In the genomic region with DNA sequence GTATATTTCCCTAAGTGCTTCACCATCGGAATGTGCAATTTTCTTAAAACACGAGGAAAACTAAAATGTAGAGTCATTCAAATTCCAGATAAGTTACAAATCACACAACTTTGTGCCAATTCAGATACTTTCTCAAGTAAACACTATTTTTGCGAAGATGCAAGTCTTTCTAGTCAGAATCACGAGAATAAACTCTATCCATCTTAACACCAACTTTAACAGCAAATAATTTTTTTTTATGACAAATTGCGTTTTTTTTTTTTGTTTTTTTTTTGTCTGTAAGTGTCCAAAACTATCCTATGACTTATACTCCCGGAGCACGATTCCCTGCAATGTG, we compare ENCODE assay signal across 8 cellular contexts. TPM values are rescaled to one million over a fixed set of nuclear protein-coding genes. Genes with fewer than 3 reads are reported as not detected.
A peak's percentile ranks its signal among the peaks of the same experiment; 100 is the strongest.
DNase-seq lines count a peak whose midpoint lies in the region; ATAC-seq, FAIRE-seq and TF ChIP-seq lines count a peak whose summit lies in the region.

No MANE protein-coding gene starts in this region.

- WGBS in SK-N-SH (ENCODE audit: low lambda C conversion rate) = 2% methylated on average over 7 of the region's 7 CpGs

- in situ Hi-C loops in GM13976 (cut with MboI; ENCODE audit: low sequenced_read_pairs, unreplicated experiment) = loop anchor here (10.0 kb wide), 2 partner anchors 264 to 676 kb away; no protein-coding TSS in a partner anchor

- H3K9me3 ChIP-seq in SK-N-SH = no peaks in the 10 kb centered on the region

- peak overlapping the region; percentile 96 for H3K27ac Mint-ChIP-seq in activated naive CD8-positive, alpha-beta T cell treated with anti-CD3 and anti-CD28 coated beads, Interleukin-2, amount 10 ng/mL, durations not matched to agents 7 days and 5 days

- TF ChIP-seq POLR2A in GM12891 (IDR thresholded peaks at IDR 0.05; ENCODE audit: low read depth, low read length) = no peak

- peak overlapping the region; percentile 84 for H3K9ac ChIP-seq in SK-N-SH

- peak overlapping the region; percentile 97 for H3K4me3 Mint-ChIP-seq in activated naive CD8-positive, alpha-beta T cell treated with anti-CD3 and anti-CD28 coated beads, Interleukin-2, amount 10 ng/mL, durations not matched to agents 7 days and 5 days

- H3K4me2 ChIP-seq in SK-N-SH = peak overlapping the region; percentile 87

- peaks cover 13% of the 10 kb centered on the region for H4K20me1 ChIP-seq in SK-N-SH (ENCODE audit: insufficient read depth)

- H3K4me1 Mint-ChIP-seq in activated naive CD8-positive, alpha-beta T cell treated with anti-CD3 and anti-CD28 coated beads, Interleukin-2, amount 10 ng/mL, durations not matched to agents 7 days and 5 days = peaks cover 43% of the 10 kb centered on the region

- H3K9me2 ChIP-seq in SK-N-SH = no peaks in the 10 kb centered on the region

- CTCF ChIA-PET in SK-N-SH (lab: Yijun Ruan, JAX) = interaction anchor here (4.0 to 6.4 kb wide), 2 partner anchors 262 to 361 kb away, joined by 85 to 127 read pairs; no protein-coding TSS in a partner anchor

- TF ChIP-seq RAD21 in SK-N-SH (IDR thresholded peaks at IDR 0.05; ENCODE audit: low read length) = no peak

- no peak for ATAC-seq in SK-N-SH treated with all-trans-retinoic acid at 6 μM for 48 hours
- ATAC-seq in activated naive CD8-positive, alpha-beta T cell treated with anti-CD3 and anti-CD28 coated beads, Interleukin-2, amount 10 ng/mL, durations not matched to agents 7 days and 5 days (ENCODE audit: low read depth) = no peak

- POLR2A ChIA-PET in SK-N-SH (lab: Yijun Ruan, JAX) = interaction anchor here (0.6 to 2.4 kb wide), 2 partner anchors 359 to 1017 kb away, joined by 3 to 33 read pairs; no protein-coding TSS in a partner anchor
- POLR2A ChIA-PET in activated naive CD8-positive, alpha-beta T cell treated with anti-CD3 and anti-CD28 coated beads, Interleukin-2, amount 10 ng/mL, durations not matched to agents 7 days and 5 days (lab: Charles Lee) = interaction anchor here (3.2 kb wide), 2 partner anchors 111 to 555 kb away, joined by 61 to 76 read pairs; a partner anchor contains a TSS

- no peaks in the 10 kb centered on the region for H3K9me3 Mint-ChIP-seq in activated naive CD8-positive, alpha-beta T cell treated with anti-CD3 and anti-CD28 coated beads, Interleukin-2, amount 10 ng/mL, durations not matched to agents 7 days and 5 days

- peaks cover 2% of the 10 kb centered on the region for H3K36me3 Mint-ChIP-seq in activated naive CD8-positive, alpha-beta T cell treated with anti-CD3 and anti-CD28 coated beads, Interleukin-2, amount 10 ng/mL, durations not matched to agents 7 days and 5 days

- peaks cover 17 to 24% of the 10 kb centered on the region in 2 experiments; a peak in 3 of 4 replicates for H3K4me1 ChIP-seq in SK-N-SH (ENCODE audit: control insufficient read depth in 1 of 2, insufficient read depth in 2 of 2, low read depth in 1 of 2, low read length in 1 of 2)

- H3K36me3 ChIP-seq in SK-N-SH (replicated peaks in 1 of 2; ENCODE audit: control insufficient read depth in 1 of 2, insufficient read depth in 2 of 2, low read length in 1 of 2) = no peaks in the 10 kb centered on the region

- H3K79me2 ChIP-seq in SK-N-SH (ENCODE audit: insufficient read depth) = peaks cover 59% of the 10 kb centered on the region

- H3K27me3 Mint-ChIP-seq in activated naive CD8-positive, alpha-beta T cell treated with anti-CD3 and anti-CD28 coated beads, Interleukin-2, amount 10 ng/mL, durations not matched to agents 7 days and 5 days = no peaks in the 10 kb centered on the region

- TF ChIP-seq CTCF in SK-N-SH (IDR thresholded peaks at IDR 0.05) (no peak), GM13976 (IDR thresholded peaks at IDR 0.05; ENCODE audit: borderline replicate concordance, control extremely low read depth, extremely low read depth, insufficient read depth, missing control alignments) (no peak)

- H3K4me3 ChIP-seq in SK-N-SH (ENCODE audit: low read depth in 2 of 2, low read length in 1 of 2) = peak overlapping the region; percentile 62 to 63

- H3K27me3 ChIP-seq in SK-N-SH (ENCODE audit: insufficient read depth) = no peaks in the 10 kb centered on the region

- no peak for FAIRE-seq in GM12891 (lab: Jason Lieb, UNC)

- no peak for TF ChIP-seq EP300 in SK-N-SH (IDR thresholded peaks at IDR 0.05; ENCODE audit: borderline replicate concordance in 1 of 2, low read depth in 1 of 2, low read length in 1 of 2)

- peaks cover 24% of the 10 kb centered on the region for H3F3A ChIP-seq in SK-N-SH (replicated peaks; ENCODE audit: insufficient read depth)

- no peak overlapping the region for H2AFZ ChIP-seq in SK-N-SH (ENCODE audit: low read depth)

- no peak for DNase-seq in SK-N-SH
- DNase-seq in activated naive CD8-positive, alpha-beta T cell treated with anti-CD3 and anti-CD28 coated beads, Interleukin-2, amount 10 ng/mL, durations not matched to agents 7 days and 5 days = no peak
- peak; percentile 47 for DNase-seq in inferior parietal cortex (ENCODE audit: extremely low spot score)
- DNase-seq in substantia nigra (lab: John Stamatoyannopoulos, UW) = no peak
- no peak for DNase-seq in GM13976 (ENCODE audit: low spot score)
- DNase-seq in GM12891 (ENCODE audit: insufficient read length, low spot score) = no peak
- DNase-seq in activated CD4-positive, alpha-beta T cell treated with anti-CD3 and anti-CD28 coated beads for 48 hours = no peak

- H3K27ac ChIP-seq in SK-N-SH (ENCODE audit: low read depth in 2 of 2, low read length in 1 of 2) (peak overlapping the region; percentile 95 to 98), substantia nigra (ENCODE audit: low read depth, low read length, poor library complexity, severe bottlenecking) (peak overlapping the region; percentile 98)

TF ChIP-seq in SK-N-SH, 30 proteins besides CTCF, POLR2A, EP300 and RAD21 (continues in another document):
- 0 out of 2 replicates have a peak, but pooled peaks have one; percentile 9 for TF ChIP-seq JUND (IDR thresholded peaks at IDR 0.05)
- TF ChIP-seq FOSL2 (IDR thresholded peaks at IDR 0.05; ENCODE audit: borderline replicate concordance, low read depth) = peak; percentile 35; the same call in 1 of the 2 replicates
- TF ChIP-seq, protein P1, sequence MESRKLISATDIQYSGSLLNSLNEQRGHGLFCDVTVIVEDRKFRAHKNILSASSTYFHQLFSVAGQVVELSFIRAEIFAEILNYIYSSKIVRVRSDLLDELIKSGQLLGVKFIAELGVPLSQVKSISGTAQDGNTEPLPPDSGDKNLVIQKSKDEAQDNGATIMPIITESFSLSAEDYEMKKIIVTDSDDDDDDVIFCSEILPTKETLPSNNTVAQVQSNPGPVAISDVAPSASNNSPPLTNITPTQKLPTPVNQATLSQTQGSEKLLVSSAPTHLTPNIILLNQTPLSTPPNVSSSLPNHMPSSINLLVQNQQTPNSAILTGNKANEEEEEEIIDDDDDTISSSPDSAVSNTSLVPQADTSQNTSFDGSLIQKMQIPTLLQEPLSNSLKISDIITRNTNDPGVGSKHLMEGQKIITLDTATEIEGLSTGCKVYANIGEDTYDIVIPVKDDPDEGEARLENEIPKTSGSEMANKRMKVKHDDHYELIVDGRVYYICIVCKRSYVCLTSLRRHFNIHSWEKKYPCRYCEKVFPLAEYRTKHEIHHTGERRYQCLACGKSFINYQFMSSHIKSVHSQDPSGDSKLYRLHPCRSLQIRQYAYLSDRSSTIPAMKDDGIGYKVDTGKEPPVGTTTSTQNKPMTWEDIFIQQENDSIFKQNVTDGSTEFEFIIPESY (IDR thresholded peaks at IDR 0.05; ENCODE audit: borderline replicate concordance, low read depth) = no peak

TF ChIP-seq in SK-N-SH treated with all-trans-retinoic acid at 6 μM for 48 hours, 23 proteins besides CTCF, POLR2A, EP300 and RAD21 (continues in another document):
- TF ChIP-seq ZFP30 (CRISPR knock-in tag; IDR thresholded peaks at IDR 0.05) (no peak), TOX (CRISPR knock-in tag; IDR thresholded peaks at IDR 0.05; ENCODE audit: borderline replicate concordance) (no peak)

TF ChIP-seq in GM12891, 5 proteins besides CTCF, POLR2A, EP300 and RAD21:
- TF ChIP-seq PAX5 (IDR thresholded peaks at IDR 0.05; ENCODE audit: insufficient read depth, low read length, severe bottlenecking) (no peak), TAF1 (IDR thresholded peaks at IDR 0.05; ENCODE audit: low read depth, low read length) (no peak), POU2F2 (IDR thresholded peaks at IDR 0.05; ENCODE audit: low read depth, low read length) (no peak), POLR2AphosphoS5 (IDR thresholded peaks at IDR 0.05; ENCODE audit: low read depth, low read length) (no peak), SPI1 (IDR thresholded peaks at IDR 0.05; ENCODE audit: low read depth, low read length) (no peak)
TF ChIP-seq in GM12891: peak in this region for 0.

RNA-seq across cellular contexts. Expression of a gene that starts 1.3 kb away (rescaled TPM):
- 5.5 and 6.9 TPM in 2 replicates for polyA plus RNA-seq in SK-N-SH (2012; rRNA removed)
- 8.3 and 9.0 TPM in 2 replicates for polyA plus RNA-seq in SK-N-SH (2012; cell fraction: cytosol; rRNA removed)
- polyA plus RNA-seq in SK-N-SH (2012; cell fraction: nucleus; rRNA removed) = 3.8 and 7.6 TPM in 2 replicates
- 10 to 100 TPM; 39.4 to 43.7 TPM for total RNA-seq in activated naive CD8-positive, alpha-beta T cell treated with anti-CD3 and anti-CD28 coated beads, Interleukin-2, amount 10 ng/mL, durations not matched to agents 7 days and 5 days
- 6.6 TPM for polyA plus RNA-seq in GM12891 (2012; ENCODE audit: low read depth, missing spikeins)
